Comparison of ENCODE assay signal across 8 cellular contexts in the genomic region with DNA sequence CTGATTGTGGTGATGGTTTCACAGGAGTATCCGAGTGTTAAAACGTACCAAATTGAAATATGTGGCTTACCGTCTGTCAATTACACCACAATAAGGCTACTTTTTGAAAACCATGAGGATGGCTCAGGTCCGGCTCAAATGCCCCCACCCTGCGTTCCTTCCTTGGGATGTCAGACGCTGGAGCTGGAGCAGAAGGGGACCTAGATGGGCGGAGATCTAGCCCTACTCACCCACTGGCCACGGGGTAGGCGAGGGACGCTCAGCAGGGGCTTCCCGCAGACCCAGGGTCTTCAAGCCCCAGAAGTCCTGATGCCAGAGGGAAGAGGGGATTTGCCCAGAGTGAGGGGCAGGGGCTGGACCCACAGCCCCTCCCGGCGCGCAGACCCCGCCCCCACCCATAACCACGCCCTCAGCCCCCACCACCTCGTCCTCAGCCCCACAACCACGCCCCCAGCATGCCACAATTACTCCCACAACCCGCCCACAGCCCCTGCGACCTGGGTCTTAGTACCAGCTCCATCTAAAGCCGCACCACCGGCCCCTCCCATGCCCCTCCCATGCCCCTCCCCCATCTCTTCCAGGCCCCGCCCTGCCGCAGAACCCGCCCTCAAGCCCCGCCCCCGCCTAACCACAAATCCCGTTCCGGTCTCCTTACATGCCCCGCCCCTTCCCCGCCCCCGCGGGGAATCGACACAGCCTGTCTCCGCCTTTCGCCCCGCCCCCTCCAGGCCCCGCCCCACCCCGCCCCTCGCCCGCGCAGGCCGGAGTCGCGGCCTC. TPM values are rescaled to one million over a fixed set of nuclear protein-coding genes. Genes with fewer than 3 reads are reported as not detected.
DNase-seq lines count a peak whose midpoint lies in the region; ATAC-seq and TF ChIP-seq lines count a peak whose summit lies in the region.

A gene with protein sequence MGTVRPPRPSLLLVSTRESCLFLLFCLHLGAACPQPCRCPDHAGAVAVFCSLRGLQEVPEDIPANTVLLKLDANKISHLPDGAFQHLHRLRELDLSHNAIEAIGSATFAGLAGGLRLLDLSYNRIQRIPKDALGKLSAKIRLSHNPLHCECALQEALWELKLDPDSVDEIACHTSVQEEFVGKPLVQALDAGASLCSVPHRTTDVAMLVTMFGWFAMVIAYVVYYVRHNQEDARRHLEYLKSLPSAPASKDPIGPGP (plus strand): TSS at position 764 of the 777 bp plus-strand sequence. CDS start 1,135 bp downstream, outside the sequence.

- no peaks in the 10 kb centered on the region for H3K36me3 ChIP-seq in kidney epithelial cell (ENCODE audit: control insufficient read depth, insufficient read depth, low read length)

- DNase-seq in NCI-H1092 treated with DMSO at 0.1 percent for 48 hours (lab: John Stamatoyannopoulos, UW) (peak; percentile 70), activated B cell treated with CpG ODN at 0.5 μM for 24 hours (peak; percentile 71), kidney epithelial cell (ENCODE audit: low read depth) (peak; percentile 7), HCEC 1CT (no peak)
- peak; percentile 73 for DNase-seq in central memory CD4-positive, alpha-beta T cell
- DNase-seq in stimulated activated CD4-positive, alpha-beta T cell treated with anti-CD3 and anti-CD28 coated beads, Interleukin-1b, Interleukin-23, amount 100 ng/mL, for 1 hour (ENCODE audit: low read depth in 2 of 2), result peak; percentile 64 to 72

- POLR2A ChIA-PET in activated B cell treated with CpG ODN at 0.5 μM for 24 hours (lab: Charles Lee), result interaction anchor here (0.6 to 2.2 kb wide), 6 partner anchors 33 to 410 kb away, joined by 5 to 9 read pairs (median 8); partner anchors contain the start of gene CFAP410

- peaks cover 7% of the 10 kb centered on the region for H3K9me3 Mint-ChIP-seq in activated B cell treated with CpG ODN at 0.5 μM for 24 hours

- H3K27ac Mint-ChIP-seq in activated B cell treated with CpG ODN at 0.5 μM for 24 hours, result no peak within 1 kb of the TSS

- TF ChIP-seq CTCF in GM12875 (IDR thresholded peaks at IDR 0.05; ENCODE audit: borderline replicate concordance, insufficient read depth, low read depth, low read length) (no peak), activated B cell treated with CpG ODN at 0.5 μM for 24 hours (IDR thresholded peaks at IDR 0.05) (no peak), kidney epithelial cell (IDR thresholded peaks at IDR 0.05; ENCODE audit: insufficient read depth, low read length, poor library complexity, severe bottlenecking) (no peak)

- peaks cover 2% of the 10 kb centered on the region for H3K4me1 Mint-ChIP-seq in activated B cell treated with CpG ODN at 0.5 μM for 24 hours

- peaks cover 4% of the 10 kb centered on the region for H3K27me3 Mint-ChIP-seq in activated B cell treated with CpG ODN at 0.5 μM for 24 hours

- H3K4me3 ChIP-seq in GM12875 (ENCODE audit: low read depth, low read length) (peak within 1 kb of the TSS; percentile 50), kidney epithelial cell (ENCODE audit: low read depth, low read length) (peak within 1 kb of the TSS; percentile 42)

- peaks cover 20% of the 10 kb centered on the region for H3K27me3 ChIP-seq in kidney epithelial cell (ENCODE audit: control insufficient read depth, insufficient read depth, low read length)

- peak within 1 kb of the TSS; percentile 75 for H3K4me3 Mint-ChIP-seq in activated B cell treated with CpG ODN at 0.5 μM for 24 hours

- intact Hi-C loops in activated B cell treated with CpG ODN at 0.5 μM for 24 hours (cut with micrococcal nuclease), result loop anchor here (1.0 to 10.0 kb wide), 4 partner anchors 26 to 444 kb away; partner anchors contain the start of genes CFAP410 and PFKL

- CTCF ChIA-PET in activated B cell treated with CpG ODN at 0.5 μM for 24 hours (lab: Charles Lee), result no interaction called here

- ATAC-seq in activated B cell treated with CpG ODN at 0.5 μM for 24 hours (ENCODE audit: low read depth), result peak; percentile 82
- no peak for ATAC-seq in HG03460 (IDR thresholded peaks at IDR 0.05; ENCODE audit: unreplicated experiment)

- no peaks in the 10 kb centered on the region for H3K36me3 Mint-ChIP-seq in activated B cell treated with CpG ODN at 0.5 μM for 24 hours (ENCODE audit: low read depth)

RNA-seq across cellular contexts. Expression of the gene that starts here (rescaled TPM):
- 0.91 and 1.00 TPM in 2 replicates for total RNA-seq in activated B cell treated with CpG ODN at 0.5 μM for 24 hours
- 3.4 and 3.6 TPM in 2 replicates for total RNA-seq in kidney epithelial cell

Comparison
In these comparisons a context has a peak if more than half of its experiments do, and no peak if none do; other contexts are left out.
1. Peak in DNase-seq and ATAC-seq in activated B cell treated with CpG ODN at 0.5 μM for 24 hours; RNA of the gene not detected or under 1 TPM.